ENCODE assay signal across 8 cellular contexts in the genomic region with DNA sequence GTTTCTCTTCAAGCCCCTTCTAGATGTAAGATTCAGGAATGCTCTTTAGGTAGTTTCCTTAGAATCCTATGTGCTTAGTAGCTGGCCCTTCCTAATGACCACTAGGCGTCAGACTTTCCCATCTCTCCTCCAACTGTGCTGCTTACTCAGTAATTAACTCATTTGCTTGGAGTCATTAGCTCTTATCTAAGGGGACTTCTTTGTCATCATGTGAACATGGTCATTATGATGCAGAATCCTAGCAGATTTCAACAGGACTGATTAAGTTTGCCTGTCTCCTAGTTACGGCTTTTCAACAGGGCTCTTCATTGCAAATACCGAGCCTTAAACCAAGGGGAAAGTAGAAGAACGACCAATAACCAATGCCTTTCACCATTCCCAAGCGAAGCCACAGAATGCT. TPM values are rescaled to one million over a fixed set of nuclear protein-coding genes. Genes with fewer than 3 reads are reported as not detected.
DNase-seq lines count a peak whose midpoint lies in the region; ATAC-seq and TF ChIP-seq lines count a peak whose summit lies in the region.

No MANE protein-coding gene starts in this region.

- H3K4me3 ChIP-seq in Jurkat, Clone E6-1 (ENCODE audit: low read length): no peak overlapping the region

- in situ Hi-C loops in SK-MEL-5 (cut with HindIII; ENCODE audit: low pct_unique_long_range_greater_than_20kb, low sequenced_read_pairs): no loop called here

- no peak for ATAC-seq in GM21619 (IDR thresholded peaks at IDR 0.05; ENCODE audit: unreplicated experiment)

- DNase-seq in Jurkat, Clone E6-1 (ENCODE audit: low read depth, low spot score): peak; percentile 27
- DNase-seq in SK-MEL-5 (ENCODE audit: low read depth, low spot score): peak; percentile 71
- peak; percentile 13 for DNase-seq in fibroblast of the conjunctiva (ENCODE audit: low read depth)
- peak; percentile 26 for DNase-seq in putamen (ENCODE audit: low spot score)
- no peak for DNase-seq in NCI-H2029 treated with DMSO at 0.1 percent for 48 hours (lab: John Stamatoyannopoulos, UW)
- no peak for DNase-seq in activated gamma-delta T cell treated with Interleukin-2 at 50 U/mL for 16 hours

- TF ChIP-seq CTCF in C4-2B (conservative IDR thresholded peaks at IDR 0.05): peak; percentile 93

- no peak overlapping the region for H3K27ac ChIP-seq in C4-2B

RNA-seq across cellular contexts. Expression of a gene that starts 46.4 kb away (rescaled TPM):
- not detected for polyA plus RNA-seq in Jurkat, Clone E6-1 (2012; ENCODE audit: insufficient read depth, insufficient read length)
- total RNA-seq in SK-MEL-5 (2014; rRNA removed; shearing (Covaris generic)): not detected in 2 replicates
- polyA plus RNA-seq in SK-MEL-5 (2015; cell fraction: cytosol; rRNA removed): not detected in 2 replicates
- not detected in 2 replicates for polyA plus RNA-seq in SK-MEL-5 (2015; cell fraction: nucleus; rRNA removed)

Comparison
In these comparisons a context has a peak if more than half of its experiments do, and no peak if none do; other contexts are left out.
1. DNase-seq: peak in Jurkat, Clone E6-1 (single experiment), SK-MEL-5 (single experiment), fibroblast of the conjunctiva (single experiment) and putamen (single experiment); none in NCI-H2029 treated with DMSO at 0.1 percent for 48 hours (single experiment) and activated gamma-delta T cell treated with Interleukin-2 at 50 U/mL for 16 hours (single experiment).